ENCODE assay signal across 19 cellular contexts in the genomic region with DNA sequence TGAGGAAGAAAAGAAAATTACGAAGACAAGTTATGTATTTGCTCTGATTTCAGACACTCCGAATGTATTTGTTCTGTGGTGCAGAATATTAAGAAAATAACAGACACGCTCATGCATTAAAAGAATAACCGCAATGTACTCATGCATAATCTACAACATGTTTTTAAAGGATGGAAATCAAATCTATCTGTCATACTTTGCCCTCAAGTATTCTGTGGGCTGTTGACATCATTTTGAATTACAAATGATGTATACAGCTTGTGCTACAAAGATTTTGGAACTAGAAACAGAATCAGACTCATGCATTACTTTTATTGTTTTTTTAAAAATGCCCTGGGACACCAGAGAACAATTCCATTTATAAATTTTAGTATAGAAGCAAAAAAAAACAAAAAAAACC.
DNase-seq lines count a peak whose midpoint lies in the region; FAIRE-seq and TF ChIP-seq lines count a peak whose summit lies in the region.
"Had no signal": no experiment of that assay in that cellular context is flagged by ENCODE, and none has a peak within 500 bp of the region (broad histone marks: within the 10 kb centered on the region; RNA-seq: fewer than 3 reads in every experiment).

No MANE protein-coding gene starts in this region.

- DNase-seq in activated naive CD8-positive, alpha-beta T cell treated with anti-CD3 and anti-CD28 coated beads for 36 hours = no peak
- DNase-seq in SK-N-MC (ENCODE audit: low read depth, low spot score) (peak; percentile 28), Calu3 (no peak), tibial artery (no peak)
- no peak for DNase-seq in central memory CD4-positive, alpha-beta T cell
- DNase-seq: HCEC 1CT, KBM-7, NCI-H1694 treated with DMSO at 0.1 percent for 48 hours, NCI-H510A, NCI-H774, OCI-M1, Right ventricle myocardium superior had no signal

- H3K27ac Mint-ChIP-seq in activated naive CD8-positive, alpha-beta T cell = peak overlapping the region; percentile 66
- no peak overlapping the region for H3K27ac Mint-ChIP-seq in activated naive CD8-positive, alpha-beta T cell treated with anti-CD3 and anti-CD28 coated beads for 36 hours
- no peak overlapping the region for H3K27ac Mint-ChIP-seq in Calu3 (ENCODE audit: unreplicated experiment)

- no peak overlapping the region for H3K4me3 Mint-ChIP-seq in activated naive CD8-positive, alpha-beta T cell
- H3K4me3 Mint-ChIP-seq in activated naive CD8-positive, alpha-beta T cell treated with anti-CD3 and anti-CD28 coated beads for 36 hours = no peak overlapping the region
- no peak overlapping the region for H3K4me3 Mint-ChIP-seq in Calu3 (ENCODE audit: low read depth, unreplicated experiment)

- peaks cover 13% of the 10 kb centered on the region for H3K4me1 Mint-ChIP-seq in activated naive CD8-positive, alpha-beta T cell (ENCODE audit: low read depth)
- H3K4me1 Mint-ChIP-seq in activated naive CD8-positive, alpha-beta T cell treated with anti-CD3 and anti-CD28 coated beads for 36 hours = peaks cover 10% of the 10 kb centered on the region
- no peaks in the 10 kb centered on the region for H3K4me1 Mint-ChIP-seq in Calu3 (ENCODE audit: low read depth, unreplicated experiment)

- H3K4me3 ChIP-seq in SK-N-MC = peak overlapping the region; percentile 28; the same call in 1 of the 2 replicates
- no peak overlapping the region for H3K4me3 ChIP-seq in subcutaneous abdominal adipose tissue (ENCODE audit: low read depth in 1 of 5, low read length in 5 of 5)
- no peak overlapping the region for H3K4me3 ChIP-seq in tibial artery
- H3K4me3 ChIP-seq: A549; BLaER1 treated with 17β-estradiol and CSF1 and Interleukin-3, amounts not matched to agents 10 nM and 100 nM had no signal

- H3K36me3 ChIP-seq in SK-N-MC (ENCODE audit: insufficient read depth, low read length) (no peaks in the 10 kb centered on the region), subcutaneous abdominal adipose tissue (ENCODE audit: control insufficient read depth in 5 of 5, insufficient read depth in 5 of 5, low read length in 5 of 5) (peaks cover 17 to 42% (median 30%) of the 10 kb centered on the region in 5 donors), tibial artery (peaks cover 0 to 9% (median 0%) of the 10 kb centered on the region in 3 donors)

- TF ChIP-seq CTCF in Calu3 (IDR thresholded peaks at IDR 0.05; ENCODE audit: unreplicated experiment) (no peak), tibial artery (IDR thresholded peaks at IDR 0.05) (no peak)

- no peak overlapping the region for H3K9ac ChIP-seq in SK-N-MC (ENCODE audit: insufficient read length)
- H3K9ac ChIP-seq in subcutaneous abdominal adipose tissue (ENCODE audit: low read length in 5 of 5) = no peak overlapping the region
- H3K9ac ChIP-seq: BLaER1 treated with 17β-estradiol and CSF1 and Interleukin-3, amounts not matched to agents 10 nM and 100 nM had no signal

- BruUV-seq in Calu3 (replicated peaks; lab: Mats Ljungman, UMichigan) = no TSS peak

- intact Hi-C loops in Calu3 (cut with micrococcal nuclease; ENCODE audit: unreplicated experiment) = no loop called here
- intact Hi-C loops in tibial artery (cut with DNase I; ENCODE audit: low total_unique reads) = no loop called here

- CTCF ChIA-PET in Calu3 (lab: Charles Lee) = no interaction called here

- H3K9me3 Mint-ChIP-seq in activated naive CD8-positive, alpha-beta T cell (ENCODE audit: low read depth) = no peaks in the 10 kb centered on the region
- peaks cover 6% of the 10 kb centered on the region for H3K9me3 Mint-ChIP-seq in activated naive CD8-positive, alpha-beta T cell treated with anti-CD3 and anti-CD28 coated beads for 36 hours
- H3K9me3 Mint-ChIP-seq in Calu3 (ENCODE audit: low read depth, unreplicated experiment) = no peaks in the 10 kb centered on the region

- peak; percentile 9 for FAIRE-seq in islet of Langerhans (lab: Jason Lieb, UNC)
- FAIRE-seq: A549, G401.6, HepG2 had no signal

- peaks cover 0 to 17% (median 8%) of the 10 kb centered on the region in 5 donors for H3K4me1 ChIP-seq in subcutaneous abdominal adipose tissue (ENCODE audit: control insufficient read depth in 5 of 5, insufficient read depth in 5 of 5, low read length in 5 of 5)
- H3K4me1 ChIP-seq in tibial artery = no peaks in the 10 kb centered on the region
- H3K4me1 ChIP-seq: A549 had no signal

- H3K9me3 ChIP-seq in SK-N-MC (ENCODE audit: low read depth, low read length) = no peaks in the 10 kb centered on the region
- H3K9me3 ChIP-seq in subcutaneous abdominal adipose tissue (ENCODE audit: control insufficient read depth in 5 of 5, low read length in 5 of 5) = peaks cover 0 to 6% (median 2%) of the 10 kb centered on the region in 5 donors
- peaks cover 0 to 13% (median 0%) of the 10 kb centered on the region in 3 donors for H3K9me3 ChIP-seq in tibial artery

- H3K36me3 Mint-ChIP-seq in activated naive CD8-positive, alpha-beta T cell = peaks cover 39% of the 10 kb centered on the region
- H3K36me3 Mint-ChIP-seq in activated naive CD8-positive, alpha-beta T cell treated with anti-CD3 and anti-CD28 coated beads for 36 hours = peaks cover 66% of the 10 kb centered on the region
- H3K36me3 Mint-ChIP-seq in Calu3 (ENCODE audit: insufficient read depth, unreplicated experiment) = no peaks in the 10 kb centered on the region

- H3K27ac ChIP-seq in SK-N-MC (peak overlapping the region; percentile 36; the same call in 1 of the 2 replicates), subcutaneous abdominal adipose tissue (ENCODE audit: low read depth, low read length) (peak overlapping the region; percentile 22), tibial artery (no peak overlapping the region)

- H3K27me3 Mint-ChIP-seq in activated naive CD8-positive, alpha-beta T cell = no peaks in the 10 kb centered on the region
- no peaks in the 10 kb centered on the region for H3K27me3 Mint-ChIP-seq in activated naive CD8-positive, alpha-beta T cell treated with anti-CD3 and anti-CD28 coated beads for 36 hours
- no peaks in the 10 kb centered on the region for H3K27me3 Mint-ChIP-seq in Calu3 (ENCODE audit: unreplicated experiment)

- H3K27me3 ChIP-seq in subcutaneous abdominal adipose tissue (ENCODE audit: control insufficient read depth in 5 of 5, insufficient read depth in 4 of 5, low read length in 5 of 5) (no peaks in the 10 kb centered on the region), tibial artery (no peaks in the 10 kb centered on the region)
- H3K27me3 ChIP-seq: BLaER1 treated with 17β-estradiol and CSF1 and Interleukin-3, amounts not matched to agents 10 nM and 100 nM had no signal

Comparison
In these comparisons a context has a peak if more than half of its experiments do, and no peak if none do; other contexts are left out.
1. H3K27ac ChIP-seq: peak in SK-N-MC (single experiment) and subcutaneous abdominal adipose tissue (single experiment); none in tibial artery (0 of 2).